Comparison of ENCODE assay signal across 1 cellular context in genomic region chr18:59813942-59814341, GRCh38.
TF ChIP-seq lines count a peak whose summit lies in the region.

No MANE protein-coding gene starts in this region.

TF ChIP-seq in GM23338, 12 proteins besides CTCF, POLR2A, EP300 and RAD21 (continued from another document):
- TF ChIP-seq REST (IDR thresholded peaks at IDR 0.05; ENCODE audit: unreplicated experiment) = no peak
- TF ChIP-seq JUNB (IDR thresholded peaks at IDR 0.05; ENCODE audit: unreplicated experiment) = no peak
- no peak for TF ChIP-seq NANOG (IDR thresholded peaks at IDR 0.05; ENCODE audit: borderline replicate concordance)
TF ChIP-seq in GM23338: peak in this region for 0.
